ENCODE assay signal across 12 cellular contexts in genomic region chr11:115941481-115941993, GRCh38.
DNase-seq lines count a peak whose midpoint lies in the region; ATAC-seq lines count a peak whose summit lies in the region.
"Had no signal": no experiment of that assay in that cellular context is flagged by ENCODE, and none has a peak within 500 bp of the region (broad histone marks: within the 10 kb centered on the region; RNA-seq: fewer than 3 reads in every experiment).

No MANE protein-coding gene starts in this region.

- no peak overlapping the region for H3K4ac ChIP-seq in mesendoderm (ENCODE audit: low read depth, low read length)

- H4K5ac ChIP-seq in mesendoderm (ENCODE audit: low read length) = no peak overlapping the region

- H3K9me3 Mint-ChIP-seq in stimulated activated effector memory CD8-positive, alpha-beta T cell treated with anti-CD3 and anti-CD28 coated beads, Interleukin-12 subunit alpha, Interleukin-12 subunit beta, amount 100 ng/mL, for 72 hours = peaks cover 8% of the 10 kb centered on the region

- no peak overlapping the region for H3K27ac ChIP-seq in mesendoderm (ENCODE audit: low read depth, low read length)
- H3K27ac ChIP-seq: parathyroid adenoma, suprapubic skin had no signal

- intact Hi-C loops in left cardiac atrium (cut with DNase I) = no loop called here

- H3K23ac ChIP-seq in mesendoderm (ENCODE audit: low read length) = no peak overlapping the region

- H3K18ac ChIP-seq in mesendoderm (ENCODE audit: low read length) = no peak overlapping the region

- no CpG with 5 or more reads among the region's 15 CpGs for WGBS in mesendoderm (ENCODE audit: extremely low coverage, insufficient coverage, low lambda C conversion rate)

- H3K4me1 ChIP-seq in mesendoderm (ENCODE audit: control insufficient read depth, low read depth, low read length) = no peaks in the 10 kb centered on the region
- H3K4me1 ChIP-seq: parathyroid adenoma, suprapubic skin had no signal

- H2BK120ac ChIP-seq in mesendoderm (ENCODE audit: low read depth, low read length) = no peak overlapping the region

- ATAC-seq in HG03196 (IDR thresholded peaks at IDR 0.05; ENCODE audit: unreplicated experiment) (peak; percentile 47), left cardiac atrium (peak; percentile 67 to 92)
- ATAC-seq in stimulated activated effector memory CD8-positive, alpha-beta T cell treated with anti-CD3 and anti-CD28 coated beads, Interleukin-12 subunit alpha, Interleukin-12 subunit beta, amount 100 ng/mL, for 72 hours = peak; percentile 59

- H3K79me1 ChIP-seq in mesendoderm (ENCODE audit: low read length) = no peaks in the 10 kb centered on the region

- no peak overlapping the region for H3K4me3 ChIP-seq in mesendoderm (ENCODE audit: low read length)
- H3K4me3 ChIP-seq: suprapubic skin had no signal

- no peak overlapping the region for H3K4me3 Mint-ChIP-seq in stimulated activated effector memory CD8-positive, alpha-beta T cell treated with anti-CD3 and anti-CD28 coated beads, Interleukin-12 subunit alpha, Interleukin-12 subunit beta, amount 100 ng/mL, for 72 hours

- H4K8ac ChIP-seq in mesendoderm (ENCODE audit: low read depth, low read length) = no peak overlapping the region

- DNase-seq in UCSD-AML1 (lab: John Stamatoyannopoulos, UW; ENCODE audit: unreplicated experiment) (peak; percentile 80), left cardiac atrium (peak; percentile 77), GM19240 (ENCODE audit: insufficient read length, low spot score) (no peak), NCI-H2171 treated with DMSO at 0.1 percent for 48 hours (lab: John Stamatoyannopoulos, UW) (no peak), mesendoderm (no peak)
- DNase-seq in stimulated activated effector memory CD8-positive, alpha-beta T cell treated with anti-CD3 and anti-CD28 coated beads, Interleukin-12 subunit alpha, Interleukin-12 subunit beta, amount 100 ng/mL, for 72 hours (ENCODE audit: low spot score in 2 of 2) = no peak
- no peak for DNase-seq in stimulated activated CD4-positive, alpha-beta T cell treated with anti-CD3 and anti-CD28 coated beads, Interleukin-2, amount 100 ng/mL, for 48 hours
- DNase-seq: activated CD8-positive, alpha-beta memory T cell treated with anti-CD3 and anti-CD28 coated beads for 24 hours; NCI-H524 treated with DMSO at 0.1 percent for 48 hours had no signal

- H2AK5ac ChIP-seq in mesendoderm (ENCODE audit: low read length) = no peak overlapping the region

- no peak overlapping the region for H3K56ac ChIP-seq in mesendoderm (ENCODE audit: low read length)

- H2BK15ac ChIP-seq in mesendoderm (replicated peaks; ENCODE audit: low read depth) = no peak overlapping the region

- H3K36me3 ChIP-seq in mesendoderm (ENCODE audit: control insufficient read depth, insufficient read depth, low read length) = no peaks in the 10 kb centered on the region
- H3K36me3 ChIP-seq: suprapubic skin had no signal

- H3K79me2 ChIP-seq in mesendoderm (ENCODE audit: control insufficient read depth, insufficient read depth, low read length) = no peaks in the 10 kb centered on the region
- H3K79me2 ChIP-seq: parathyroid adenoma had no signal

- H3K27me3 ChIP-seq in mesendoderm (ENCODE audit: insufficient read depth, low read length, poor library complexity) = no peaks in the 10 kb centered on the region

- no peak overlapping the region for H3K27ac Mint-ChIP-seq in stimulated activated effector memory CD8-positive, alpha-beta T cell treated with anti-CD3 and anti-CD28 coated beads, Interleukin-12 subunit alpha, Interleukin-12 subunit beta, amount 100 ng/mL, for 72 hours

- no peaks in the 10 kb centered on the region for H3K4me1 Mint-ChIP-seq in stimulated activated effector memory CD8-positive, alpha-beta T cell treated with anti-CD3 and anti-CD28 coated beads, Interleukin-12 subunit alpha, Interleukin-12 subunit beta, amount 100 ng/mL, for 72 hours

- no peak overlapping the region for H3K9ac ChIP-seq in mesendoderm (ENCODE audit: low read length)
- H3K9ac ChIP-seq: parathyroid adenoma had no signal

- no peaks in the 10 kb centered on the region for H3K36me3 Mint-ChIP-seq in stimulated activated effector memory CD8-positive, alpha-beta T cell treated with anti-CD3 and anti-CD28 coated beads, Interleukin-12 subunit alpha, Interleukin-12 subunit beta, amount 100 ng/mL, for 72 hours

- H3K4me2 ChIP-seq in mesendoderm (ENCODE audit: low read length) = no peak overlapping the region

- no peak overlapping the region for H2BK5ac ChIP-seq in mesendoderm (ENCODE audit: low read length)

Comparison
In these comparisons a context has a peak if more than half of its experiments do, and no peak if none do; other contexts are left out.
1. DNase-seq: peak in UCSD-AML1 (single experiment) and left cardiac atrium (single experiment); none in stimulated activated effector memory CD8-positive, alpha-beta T cell treated with anti-CD3 and anti-CD28 coated beads, Interleukin-12 subunit alpha, Interleukin-12 subunit beta, amount 100 ng/mL, for 72 hours (0 of 2), GM19240 (single experiment), stimulated activated CD4-positive, alpha-beta T cell treated with anti-CD3 and anti-CD28 coated beads, Interleukin-2, amount 100 ng/mL, for 48 hours (0 of 2), NCI-H2171 treated with DMSO at 0.1 percent for 48 hours (single experiment) and mesendoderm (single experiment).
2. Peak in every context shown above with its lines, with median percentiles within 50 percentile points of each other: ATAC-seq.